In the genomic region with DNA sequence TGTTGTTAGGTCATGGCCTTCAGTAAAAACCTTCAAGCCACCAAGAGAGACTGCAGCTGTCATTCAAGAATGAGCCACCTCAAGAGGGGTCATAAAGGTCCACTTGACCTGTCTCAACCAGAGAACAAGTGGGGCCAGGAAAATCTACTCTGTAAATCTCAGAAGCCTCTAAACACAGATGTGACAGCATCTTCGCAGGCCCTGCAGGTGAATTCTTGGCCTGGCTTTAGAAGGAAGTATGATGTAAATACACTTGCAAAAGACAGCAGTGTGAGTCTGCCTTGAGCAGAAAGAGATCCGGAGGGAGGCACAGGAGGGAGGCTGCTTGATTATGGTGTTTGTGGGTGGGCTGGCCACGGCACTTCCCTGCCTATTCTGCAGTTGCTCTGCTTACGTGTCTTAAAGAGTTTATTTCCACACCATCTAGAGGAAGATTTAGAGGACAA, we compare ENCODE assay signal across 26 cellular contexts.
A peak's percentile ranks its signal among the peaks of the same experiment; 100 is the strongest.
DNase-seq lines count a peak whose midpoint lies in the region; ATAC-seq, FAIRE-seq and TF ChIP-seq lines count a peak whose summit lies in the region.
"Had no signal": no experiment of that assay in that cellular context is flagged by ENCODE, and none has a peak within 500 bp of the region (broad histone marks: within the 10 kb centered on the region; RNA-seq: fewer than 3 reads in every experiment).

No MANE protein-coding gene starts in this region.

- no peaks in the 10 kb centered on the region for H3K36me3 Mint-ChIP-seq in glutamatergic neuron (ENCODE audit: unreplicated experiment)
- H3K36me3 Mint-ChIP-seq: activated naive CD8-positive, alpha-beta T cell; CD4-positive, CD25-positive, alpha-beta regulatory T cell had no signal

- H3K4me2 ChIP-seq in trophoblast cell (ENCODE audit: low read length), result no peak overlapping the region
- H3K4me2 ChIP-seq: KMS-11 had no signal

- H4K91ac ChIP-seq in trophoblast cell (ENCODE audit: low read depth, low read length), result peak overlapping the region; percentile 70

- H4K12ac ChIP-seq in trophoblast cell (ENCODE audit: low read depth, low read length), result no peak overlapping the region

- peak overlapping the region; percentile 59 for H3K27ac Mint-ChIP-seq in glutamatergic neuron (ENCODE audit: unreplicated experiment)
- H3K27ac Mint-ChIP-seq: activated CD8-positive, alpha-beta T cell treated with anti-CD3 and anti-CD28 coated beads for 36 hours; activated naive CD8-positive, alpha-beta T cell; CD4-positive, CD25-positive, alpha-beta regulatory T cell; HFFc6 had no signal

- no peak overlapping the region for H3K9ac ChIP-seq in trophoblast cell (ENCODE audit: low read length)
- H3K9ac ChIP-seq: KMS-11 had no signal

- H3K27ac ChIP-seq in trophoblast cell (ENCODE audit: low read depth, low read length), result peak overlapping the region; percentile 89
- H3K27ac ChIP-seq: KMS-11, left ventricle myocardium inferior, prostate gland, SJCRH30, transverse colon had no signal

- H3K4me3 Mint-ChIP-seq in glutamatergic neuron (ENCODE audit: unreplicated experiment), result no peak overlapping the region
- H3K4me3 Mint-ChIP-seq: activated CD8-positive, alpha-beta T cell treated with anti-CD3 and anti-CD28 coated beads for 36 hours; activated naive CD8-positive, alpha-beta T cell; CD4-positive, CD25-positive, alpha-beta regulatory T cell; HFFc6 had no signal

- FAIRE-seq in HTR-8/SVneo (lab: Jason Lieb, UNC), result no peak
- FAIRE-seq: endothelial cell of umbilical vein, G401.6 had no signal

- no peak overlapping the region for H2AK5ac ChIP-seq in trophoblast cell (ENCODE audit: low read length)

- ATAC-seq in HG02798 (IDR thresholded peaks at IDR 0.05; ENCODE audit: poor library complexity, unreplicated experiment), result peak; percentile 73
- ATAC-seq: activated CD8-positive, alpha-beta T cell treated with anti-CD3 and anti-CD28 coated beads for 36 hours; Panc1 had no signal

- no peak overlapping the region for H3K14ac ChIP-seq in trophoblast cell (ENCODE audit: low read length)

- peak overlapping the region; percentile 51 for H3K18ac ChIP-seq in trophoblast cell (ENCODE audit: low read length)

- DNase-seq in GM19238 (ENCODE audit: insufficient read length, low spot score), result peak; percentile 2
- DNase-seq in glutamatergic neuron, result no peak
- DNase-seq in trophoblast cell, result no peak
- no peak for DNase-seq in DMS53 treated with DMSO at 0.1 percent for 48 hours (lab: John Stamatoyannopoulos, UW; ENCODE audit: unreplicated experiment)
- no peak for DNase-seq in GOT3 (lab: John Stamatoyannopoulos, UW)
- no peak for DNase-seq in HTR-8/SVneo (ENCODE audit: insufficient read length, low spot score)
- DNase-seq: activated CD4-positive, alpha-beta T cell treated with anti-CD3 and anti-CD28 coated beads for 1 hour; activated CD8-positive, alpha-beta T cell treated with anti-CD3 and anti-CD28 coated beads for 36 hours; aorta; caudate nucleus; CD4-positive, CD25-positive, alpha-beta regulatory T cell; HFFc6; left ventricle myocardium inferior; NCI-H1436; NCI-H2107; NCI-H446; SJCRH30; stimulated activated CD8-positive, alpha-beta memory T cell treated with anti-CD3 and anti-CD28 coated beads, Interleukin-4, amount 100 ng/mL, for 48 hours; transverse colon had no signal

- H2BK5ac ChIP-seq in trophoblast cell (ENCODE audit: low read depth, low read length, poor library complexity), result peak overlapping the region; percentile 91

- H3K9me3 Mint-ChIP-seq in glutamatergic neuron (ENCODE audit: unreplicated experiment), result peaks cover 3% of the 10 kb centered on the region

- H3K23ac ChIP-seq in trophoblast cell (ENCODE audit: low read length), result no peak overlapping the region

- peak overlapping the region; percentile 89 for H2BK120ac ChIP-seq in trophoblast cell (ENCODE audit: insufficient read depth, low read length, poor library complexity)

- no peak overlapping the region for H2AFZ ChIP-seq in trophoblast cell (ENCODE audit: insufficient read depth, low read length, poor library complexity)

- H3K4me3 ChIP-seq in trophoblast cell (ENCODE audit: low read depth, low read length), result no peak overlapping the region
- H3K4me3 ChIP-seq: left ventricle myocardium inferior, prostate gland, SJCRH30, transverse colon had no signal

- no peak overlapping the region for H3K4ac ChIP-seq in trophoblast cell (ENCODE audit: low read depth, low read length)

- no peak overlapping the region for H4K8ac ChIP-seq in trophoblast cell (ENCODE audit: low read depth, low read length)

- no peak for TF ChIP-seq CTCF in glutamatergic neuron (IDR thresholded peaks at IDR 0.05; ENCODE audit: partially characterized antibody, unreplicated experiment)

- no peaks in the 10 kb centered on the region for H3K36me3 ChIP-seq in trophoblast cell (ENCODE audit: control insufficient read depth in 1 of 2, insufficient read depth in 2 of 2, low read length in 2 of 2)
- H3K36me3 ChIP-seq: left ventricle myocardium inferior, prostate gland, SJCRH30, transverse colon had no signal

- H3K4me1 ChIP-seq in trophoblast cell (ENCODE audit: control insufficient read depth in 1 of 2, insufficient read depth in 2 of 2, low read length in 2 of 2), result peaks cover 18 to 21% of the 10 kb centered on the region in 2 experiments
- H3K4me1 ChIP-seq: left ventricle myocardium inferior, prostate gland, SJCRH30 had no signal

- peaks cover 2% of the 10 kb centered on the region for H3K27me3 Mint-ChIP-seq in glutamatergic neuron (ENCODE audit: unreplicated experiment)
- H3K27me3 Mint-ChIP-seq: activated CD8-positive, alpha-beta T cell treated with anti-CD3 and anti-CD28 coated beads for 36 hours; activated naive CD8-positive, alpha-beta T cell; CD4-positive, CD25-positive, alpha-beta regulatory T cell had no signal

- H3K4me1 Mint-ChIP-seq in glutamatergic neuron (ENCODE audit: low read depth, unreplicated experiment), result peaks cover 15% of the 10 kb centered on the region
- H3K4me1 Mint-ChIP-seq: CD4-positive, CD25-positive, alpha-beta regulatory T cell had no signal

- peaks cover 3% of the 10 kb centered on the region for H3K9me3 ChIP-seq in trophoblast cell (ENCODE audit: insufficient read depth, low read depth, low read length)
- H3K9me3 ChIP-seq: prostate gland, SJCRH30, transverse colon had no signal

- H3K79me2 ChIP-seq in trophoblast cell (ENCODE audit: control insufficient read depth, insufficient read depth, low read length, poor library complexity), result peaks cover 7% of the 10 kb centered on the region

- H2BK12ac ChIP-seq in trophoblast cell (ENCODE audit: low read length), result no peak overlapping the region

- WGBS in trophoblast cell (ENCODE audit: extremely low coverage, insufficient coverage, insufficient read length), result no CpG with 5 or more reads among the region's 4 CpGs

- peaks cover 33% of the 10 kb centered on the region for H3K79me1 ChIP-seq in trophoblast cell (ENCODE audit: low read length)

- no peaks in the 10 kb centered on the region for H3K27me3 ChIP-seq in trophoblast cell (ENCODE audit: insufficient read depth, low read length)
- H3K27me3 ChIP-seq: transverse colon had no signal
